Comparison of ENCODE assay signal across 15 cellular contexts in genomic region chr14:61713724-61714437, GRCh38. TPM values are rescaled to one million over a fixed set of nuclear protein-coding genes. Genes with fewer than 3 reads are reported as not detected.
DNase-seq lines count a peak whose midpoint lies in the region; ATAC-seq and TF ChIP-seq lines count a peak whose summit lies in the region.
"Had no signal": no experiment of that assay in that cellular context is flagged by ENCODE, and none has a peak within 500 bp of the region (broad histone marks: within the 10 kb centered on the region; RNA-seq: fewer than 3 reads in every experiment).

No MANE protein-coding gene starts in this region.

- peaks cover 100% of the 10 kb centered on the region for H3K79me2 ChIP-seq in Karpas-422 (ENCODE audit: low read length)

- no peak overlapping the region for H2AFZ ChIP-seq in Karpas-422 (ENCODE audit: low read length)

- 33 to 72% methylated on average over 3 to 4 of the region's 4 CpGs for WGBS in endodermal cell (ENCODE audit: insufficient coverage in 1 of 2, insufficient read length in 1 of 2), 2 experiments

- H3K27ac ChIP-seq in Karpas-422 (ENCODE audit: low read length) (peak overlapping the region; percentile 60), endodermal cell (ENCODE audit: low read depth, low read length) (no peak overlapping the region)
- H3K27ac ChIP-seq: sigmoid colon had no signal

- H3K9me3 ChIP-seq in Karpas-422 (ENCODE audit: low read length) = no peaks in the 10 kb centered on the region
- no peaks in the 10 kb centered on the region for H3K9me3 ChIP-seq in endodermal cell (ENCODE audit: control insufficient read depth, low read length)
- H3K9me3 ChIP-seq: heart right ventricle, sigmoid colon had no signal

- peaks cover 67% of the 10 kb centered on the region for H4K20me1 ChIP-seq in Karpas-422 (ENCODE audit: insufficient read depth, low read depth, low read length)

- H3K9ac ChIP-seq in Karpas-422 (ENCODE audit: low read length) (no peak overlapping the region), endodermal cell (ENCODE audit: extremely low read depth, low read length, poor library complexity, severe bottlenecking) (no peak overlapping the region)

- peaks cover 2% of the 10 kb centered on the region; the same call in 1 of the 2 replicates for H3K36me3 ChIP-seq in Karpas-422 (ENCODE audit: insufficient read depth, low read length)
- no peaks in the 10 kb centered on the region for H3K36me3 ChIP-seq in endodermal cell (ENCODE audit: control insufficient read depth, insufficient read depth, low read length)
- H3K36me3 ChIP-seq: sigmoid colon had no signal

- H3K27ac Mint-ChIP-seq in activated T-cell treated with anti-CD3 and anti-CD28 coated beads, Interleukin-2, amount 50 U/mL, for 24 hours = peak overlapping the region; percentile 79
- H3K27ac Mint-ChIP-seq in endodermal cell = peak overlapping the region; percentile 62
- peak overlapping the region; percentile 13 for H3K27ac Mint-ChIP-seq in progenitor cell of endocrine pancreas

- H3K4me1 Mint-ChIP-seq in activated T-cell treated with anti-CD3 and anti-CD28 coated beads, Interleukin-2, amount 50 U/mL, for 24 hours (ENCODE audit: low read depth) = peaks cover 95% of the 10 kb centered on the region
- H3K4me1 Mint-ChIP-seq in endodermal cell (peaks cover 73% of the 10 kb centered on the region), progenitor cell of endocrine pancreas (ENCODE audit: low read depth) (peaks cover 40% of the 10 kb centered on the region)

- peak overlapping the region; percentile 33 for H3K4me3 Mint-ChIP-seq in activated T-cell treated with anti-CD3 and anti-CD28 coated beads, Interleukin-2, amount 50 U/mL, for 24 hours
- H3K4me3 Mint-ChIP-seq in endodermal cell (peak overlapping the region; percentile 40), progenitor cell of endocrine pancreas (ENCODE audit: low read depth) (no peak overlapping the region)

- H3K27me3 ChIP-seq in Karpas-422 (ENCODE audit: low read length) (no peaks in the 10 kb centered on the region), endodermal cell (ENCODE audit: control insufficient read depth, insufficient read depth, low read length, poor library complexity, severe bottlenecking) (no peaks in the 10 kb centered on the region)
- H3K27me3 ChIP-seq: heart right ventricle, sigmoid colon had no signal

- peaks cover 43% of the 10 kb centered on the region for H3K36me3 Mint-ChIP-seq in activated T-cell treated with anti-CD3 and anti-CD28 coated beads, Interleukin-2, amount 50 U/mL, for 24 hours (ENCODE audit: low read depth)
- no peaks in the 10 kb centered on the region for H3K36me3 Mint-ChIP-seq in endodermal cell (ENCODE audit: low read depth)
- no peaks in the 10 kb centered on the region for H3K36me3 Mint-ChIP-seq in progenitor cell of endocrine pancreas (ENCODE audit: insufficient read depth)

- peak; percentile 42 for TF ChIP-seq CTCF in endodermal cell (conservative IDR thresholded peaks at IDR 0.05)
- TF ChIP-seq CTCF in progenitor cell of endocrine pancreas (IDR thresholded peaks at IDR 0.05; ENCODE audit: unreplicated experiment) = no peak

- H3K4me3 ChIP-seq in Karpas-422 (ENCODE audit: low read length) = no peak overlapping the region
- peak overlapping the region; percentile 70 for H3K4me3 ChIP-seq in endodermal cell (ENCODE audit: low read length)
- H3K4me3 ChIP-seq: heart right ventricle, sigmoid colon had no signal

- no peaks in the 10 kb centered on the region for H3K9me2 ChIP-seq in Karpas-422 (replicated peaks; ENCODE audit: insufficient read depth, low read length)

- H3K4me2 ChIP-seq in Karpas-422 (ENCODE audit: low read depth, low read length, poor library complexity, severe bottlenecking) = peak overlapping the region; percentile 22

- H3K4me1 ChIP-seq in Karpas-422 (ENCODE audit: low read length) = peaks cover 100% of the 10 kb centered on the region
- H3K4me1 ChIP-seq in endodermal cell (ENCODE audit: control insufficient read depth, insufficient read depth, low read length) = peaks cover 20% of the 10 kb centered on the region

- H3K27me3 Mint-ChIP-seq in activated T-cell treated with anti-CD3 and anti-CD28 coated beads, Interleukin-2, amount 50 U/mL, for 24 hours = no peaks in the 10 kb centered on the region
- H3K27me3 Mint-ChIP-seq in endodermal cell (ENCODE audit: insufficient read depth) = no peaks in the 10 kb centered on the region
- H3K27me3 Mint-ChIP-seq in progenitor cell of endocrine pancreas = no peaks in the 10 kb centered on the region

- DNase-seq in activated T-cell treated with anti-CD3 and anti-CD28 coated beads, Interleukin-2, amount 50 U/mL, for 24 hours = no peak
- DNase-seq in activated T-cell treated with anti-CD3 and anti-CD28 coated beads, Interleukin-2, amount 50 U/mL, for 1 hour = no peak
- DNase-seq in Karpas-422 = no peak
- DNase-seq in endodermal cell = peak; percentile 68
- no peak for DNase-seq in progenitor cell of endocrine pancreas (ENCODE audit: low spot score, unreplicated experiment)
- no peak for DNase-seq in stimulated activated CD8-positive, alpha-beta memory T cell treated with anti-CD3 and anti-CD28 coated beads, Interleukin-4, amount 100 ng/mL, for 48 hours
- DNase-seq: activated CD4-positive, alpha-beta T cell treated with anti-CD3 and anti-CD28 coated beads for 1 hour; central memory CD4-positive, alpha-beta T cell; heart right ventricle; left ventricle myocardium superior; NCI-H1436; NCI-H446 treated with DMSO at 0.1 percent for 48 hours; sigmoid colon had no signal

- H3K9me3 Mint-ChIP-seq in activated T-cell treated with anti-CD3 and anti-CD28 coated beads, Interleukin-2, amount 50 U/mL, for 24 hours = no peaks in the 10 kb centered on the region
- H3K9me3 Mint-ChIP-seq in endodermal cell = no peaks in the 10 kb centered on the region
- no peaks in the 10 kb centered on the region for H3K9me3 Mint-ChIP-seq in progenitor cell of endocrine pancreas (ENCODE audit: low read depth)

- ATAC-seq in HG03439 (IDR thresholded peaks at IDR 0.05; ENCODE audit: unreplicated experiment) (no peak), HG02588 (IDR thresholded peaks at IDR 0.05; ENCODE audit: unreplicated experiment) (no peak)
- ATAC-seq: left ventricle myocardium superior had no signal

RNA-seq across cellular contexts. Expression of gene HIF1A, which starts 18.6 kb away (rescaled TPM):
- 111 and 233 TPM in 2 replicates for total RNA-seq in Karpas-422 (2014; rRNA removed; shearing (Covaris generic); ENCODE audit: low replicate concordance)
- total RNA-seq in endodermal cell (100 to 1,000 TPM; 201 to 227 TPM), progenitor cell of endocrine pancreas (137 and 141 TPM in 2 replicates)
- 166 TPM for polyA plus RNA-seq in endodermal cell (2013, experiment 1 of 2)
- 178 TPM for polyA plus RNA-seq in endodermal cell (2013, experiment 2 of 2)

RNA-seq across cellular contexts. Expression of gene SNAPC1, which starts 48.3 kb away (rescaled TPM):
- 32.7 and 33.4 TPM in 2 replicates for total RNA-seq in Karpas-422 (2014; rRNA removed; shearing (Covaris generic); ENCODE audit: low replicate concordance)
- total RNA-seq in endodermal cell (10 to 100 TPM in 1 of 2 donors, 1 to 10 TPM in 1; 8.6 to 21.6 TPM), progenitor cell of endocrine pancreas (4.9 and 5.2 TPM in 2 replicates)
- polyA plus RNA-seq in endodermal cell (2013, experiment 1 of 2) = 15.0 TPM
- polyA plus RNA-seq in endodermal cell (2013, experiment 2 of 2) = 17.8 TPM

Comparison
In these comparisons a context has a peak if more than half of its experiments do, and no peak if none do; other contexts are left out.
1. H3K27ac Mint-ChIP-seq: peak in every context shown above with its lines; median percentile 79 in activated T-cell treated with anti-CD3 and anti-CD28 coated beads, Interleukin-2, amount 50 U/mL, for 24 hours; 62 in endodermal cell; 13 in progenitor cell of endocrine pancreas.